Comparison of ENCODE assay signal across 13 cellular contexts in the genomic region with DNA sequence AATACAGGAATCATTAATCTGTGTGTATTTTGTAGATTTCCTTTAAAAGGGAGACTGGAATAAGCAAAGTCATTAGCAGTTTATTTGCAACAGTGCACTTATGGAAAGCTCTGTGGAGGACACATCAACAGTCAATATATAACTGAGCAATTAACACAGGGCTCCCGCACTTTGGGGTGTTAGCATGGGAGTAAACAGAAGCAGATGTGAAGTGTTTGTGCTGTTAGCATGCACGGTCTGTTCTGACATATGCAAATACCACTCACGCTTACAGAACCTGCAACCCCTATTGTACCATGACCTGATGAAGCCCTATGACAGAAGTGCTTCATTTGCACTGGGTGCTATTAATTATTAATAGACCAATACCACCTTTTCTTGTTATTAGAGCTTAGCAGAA.
A peak's percentile ranks its signal among the peaks of the same experiment; 100 is the strongest.
DNase-seq lines count a peak whose midpoint lies in the region; ATAC-seq and TF ChIP-seq lines count a peak whose summit lies in the region.
"Had no signal": no experiment of that assay in that cellular context is flagged by ENCODE, and none has a peak within 500 bp of the region (broad histone marks: within the 10 kb centered on the region; RNA-seq: fewer than 3 reads in every experiment).

No MANE protein-coding gene starts in this region.

- peaks cover 2% of the 10 kb centered on the region for H3K27me3 Mint-ChIP-seq in activated naive CD4-positive, alpha-beta T cell treated with anti-CD3 and anti-CD28 coated beads for 36 hours (ENCODE audit: low read depth)
- H3K27me3 Mint-ChIP-seq: activated CD4-positive, alpha-beta T cell treated with anti-CD3 and anti-CD28 coated beads, Interleukin-2, amount 10 ng/mL, durations not matched to agents 24 days and 14 days; natural killer cell treated with Interleukin-12 subunit alpha and Interleukin-12 subunit beta and Interleukin-15 and Interleukin-18, amount 100 ng/mL, for 72 hours had no signal

- CTCF ChIA-PET in activated naive CD4-positive, alpha-beta T cell treated with anti-CD3 and anti-CD28 coated beads for 36 hours (lab: Charles Lee), result no interaction called here

- H3K36me3 ChIP-seq in body of pancreas (replicated peaks in 1 of 2; ENCODE audit: insufficient read depth in 1 of 2, low read depth in 2 of 2), result no peaks in the 10 kb centered on the region
- H3K36me3 ChIP-seq: SJSA1 had no signal

- no peaks in the 10 kb centered on the region for H3K4me1 ChIP-seq in body of pancreas

- no peaks in the 10 kb centered on the region for H3K36me3 Mint-ChIP-seq in activated naive CD4-positive, alpha-beta T cell treated with anti-CD3 and anti-CD28 coated beads for 36 hours (ENCODE audit: low read depth)
- H3K36me3 Mint-ChIP-seq: natural killer cell treated with Interleukin-12 subunit alpha and Interleukin-12 subunit beta and Interleukin-15 and Interleukin-18, amount 100 ng/mL, for 72 hours had no signal

- no peaks in the 10 kb centered on the region for H3K27me3 ChIP-seq in body of pancreas
- H3K27me3 ChIP-seq: SJSA1 had no signal

- intact Hi-C loops in body of pancreas (cut with DNase I) (no loop called here), sciatic nerve (cut with DNase I) (no loop called here)
- intact Hi-C loops in activated naive CD4-positive, alpha-beta T cell treated with anti-CD3 and anti-CD28 coated beads for 36 hours (cut with micrococcal nuclease), result no loop called here

- 28 to 30% methylated on average over 3 of the region's 3 CpGs for WGBS in body of pancreas, 2 donors

- TF ChIP-seq POLR2A in body of pancreas (IDR thresholded peaks at IDR 0.05), result no peak

- no peak overlapping the region for H3K4me3 Mint-ChIP-seq in activated naive CD4-positive, alpha-beta T cell treated with anti-CD3 and anti-CD28 coated beads for 36 hours
- H3K4me3 Mint-ChIP-seq: activated CD4-positive, alpha-beta T cell treated with anti-CD3 and anti-CD28 coated beads, Interleukin-2, amount 10 ng/mL, durations not matched to agents 24 days and 14 days; endodermal cell; natural killer cell treated with Interleukin-12 subunit alpha and Interleukin-12 subunit beta and Interleukin-15 and Interleukin-18, amount 100 ng/mL, for 72 hours had no signal

- no peaks in the 10 kb centered on the region for H3K9me3 ChIP-seq in body of pancreas
- H3K9me3 ChIP-seq: SJSA1 had no signal

- H3K27ac Mint-ChIP-seq in activated naive CD4-positive, alpha-beta T cell treated with anti-CD3 and anti-CD28 coated beads for 36 hours, result no peak overlapping the region
- H3K27ac Mint-ChIP-seq: activated CD4-positive, alpha-beta T cell treated with anti-CD3 and anti-CD28 coated beads, Interleukin-2, amount 10 ng/mL, durations not matched to agents 24 days and 14 days; endodermal cell; natural killer cell treated with Interleukin-12 subunit alpha and Interleukin-12 subunit beta and Interleukin-15 and Interleukin-18, amount 100 ng/mL, for 72 hours had no signal

- no peak overlapping the region for H3K4me3 ChIP-seq in body of pancreas
- H3K4me3 ChIP-seq: SJSA1 had no signal

- no peak overlapping the region for H3K27ac ChIP-seq in body of pancreas
- H3K27ac ChIP-seq: SJSA1 had no signal

- DNase-seq in body of pancreas (peak in 2 of 4 donors; percentile 15 to 49), D341Med (ENCODE audit: low spot score) (no peak), sciatic nerve (ENCODE audit: low spot score) (no peak), COLO829 (ENCODE audit: low spot score) (no peak)
- DNase-seq in activated naive CD4-positive, alpha-beta T cell treated with anti-CD3 and anti-CD28 coated beads for 36 hours, result no peak
- DNase-seq: activated CD4-positive, alpha-beta T cell treated with anti-CD3 and anti-CD28 coated beads, Interleukin-2, amount 10 ng/mL, durations not matched to agents 24 days and 14 days; endodermal cell; HCEC 1CT had no signal

- TF ChIP-seq CTCF in body of pancreas (IDR thresholded peaks at IDR 0.05), result no peak

- H3K9me3 Mint-ChIP-seq in activated naive CD4-positive, alpha-beta T cell treated with anti-CD3 and anti-CD28 coated beads for 36 hours, result no peaks in the 10 kb centered on the region
- H3K9me3 Mint-ChIP-seq: activated CD4-positive, alpha-beta T cell treated with anti-CD3 and anti-CD28 coated beads, Interleukin-2, amount 10 ng/mL, durations not matched to agents 24 days and 14 days; endodermal cell had no signal

- peak; percentile 98 for ATAC-seq in GM19043 (IDR thresholded peaks at IDR 0.05; ENCODE audit: low read depth, unreplicated experiment)
- peak; percentile 98 for ATAC-seq in HG02588 (IDR thresholded peaks at IDR 0.05; ENCODE audit: unreplicated experiment)
- peak; percentile 95 for ATAC-seq in HG03432 (IDR thresholded peaks at IDR 0.05; ENCODE audit: unreplicated experiment)
- ATAC-seq in body of pancreas, result peak; percentile 64
- no peak for ATAC-seq in sciatic nerve
- ATAC-seq: natural killer cell treated with Interleukin-12 subunit alpha and Interleukin-12 subunit beta and Interleukin-15 and Interleukin-18, amount 100 ng/mL, for 72 hours had no signal

- no peaks in the 10 kb centered on the region for H3K4me1 Mint-ChIP-seq in activated naive CD4-positive, alpha-beta T cell treated with anti-CD3 and anti-CD28 coated beads for 36 hours (ENCODE audit: low read depth)
- H3K4me1 Mint-ChIP-seq: activated CD4-positive, alpha-beta T cell treated with anti-CD3 and anti-CD28 coated beads, Interleukin-2, amount 10 ng/mL, durations not matched to agents 24 days and 14 days had no signal
